17 cellular contexts compared by ENCODE assay signal in genomic region chr1:36481091-36481490, GRCh38. TPM values are rescaled to one million over a fixed set of nuclear protein-coding genes. Genes with fewer than 3 reads are reported as not detected.
A peak's percentile ranks its signal among the peaks of the same experiment; 100 is the strongest.
DNase-seq lines count a peak whose midpoint lies in the region; ATAC-seq and TF ChIP-seq lines count a peak whose summit lies in the region.
"Had no signal": no experiment of that assay in that cellular context is flagged by ENCODE, and none has a peak within 500 bp of the region (broad histone marks: within the 10 kb centered on the region; RNA-seq: fewer than 3 reads in every experiment).

No MANE protein-coding gene starts in this region.

- peak overlapping the region; percentile 85; the same call in 1 of the 2 replicates for H3K4me2 ChIP-seq in BLaER1
- H3K4me2 ChIP-seq in hepatocyte, result no peak overlapping the region

- intact Hi-C loops in CD14-positive monocyte (cut with micrococcal nuclease), result no loop called here

- no peaks in the 10 kb centered on the region for H3K9me3 ChIP-seq in BLaER1
- no peaks in the 10 kb centered on the region for H3K9me3 ChIP-seq in hepatocyte (ENCODE audit: low read depth)
- H3K9me3 ChIP-seq in neutrophil, result no peaks in the 10 kb centered on the region
- H3K9me3 ChIP-seq: Peyer's patch, SJSA1 had no signal

- H3K4me3 ChIP-seq in BLaER1, result no peak overlapping the region
- no peak overlapping the region for H3K4me3 ChIP-seq in hepatocyte
- H3K4me3 ChIP-seq in neutrophil (ENCODE audit: low read depth in 1 of 2, low read length in 1 of 2), result peak overlapping the region; percentile 88 to 100
- H3K4me3 ChIP-seq: SJSA1 had no signal

- H3K36me3 ChIP-seq in BLaER1 (no peaks in the 10 kb centered on the region), hepatocyte (replicated peaks; ENCODE audit: insufficient read depth, low read depth) (no peaks in the 10 kb centered on the region), neutrophil (peaks cover 56% of the 10 kb centered on the region)
- H3K36me3 ChIP-seq: Peyer's patch, SJSA1 had no signal

- no peaks in the 10 kb centered on the region for H3K79me2 ChIP-seq in hepatocyte

- H4K20me1 ChIP-seq in BLaER1 (no peaks in the 10 kb centered on the region), hepatocyte (ENCODE audit: insufficient read depth, poor library complexity, severe bottlenecking) (no peaks in the 10 kb centered on the region)

- ATAC-seq in GM18868 (IDR thresholded peaks at IDR 0.05; ENCODE audit: unreplicated experiment) (no peak), HG03342 (IDR thresholded peaks at IDR 0.05; ENCODE audit: unreplicated experiment) (no peak)

- no peak overlapping the region for H2AFZ ChIP-seq in hepatocyte

- WGBS in hepatocyte (ENCODE audit: low lambda C conversion rate, missing lambda C conversion rate), result 92% methylated on average over 6 of the region's 6 CpGs

- no peak for TF ChIP-seq CTCF in CD14-positive monocyte (IDR thresholded peaks at IDR 0.05)
- TF ChIP-seq CTCF in hepatocyte (IDR thresholded peaks at IDR 0.05; ENCODE audit: poor library complexity), result no peak
- no peak for TF ChIP-seq CTCF in neutrophil (IDR thresholded peaks at IDR 0.05)

- H3K9ac ChIP-seq in BLaER1, result no peak overlapping the region

- peaks cover 71% of the 10 kb centered on the region for H3K4me1 Mint-ChIP-seq in CD14-positive monocyte

- no peaks in the 10 kb centered on the region for H3K27me3 ChIP-seq in BLaER1
- H3K27me3 ChIP-seq in hepatocyte, result no peaks in the 10 kb centered on the region
- H3K27me3 ChIP-seq in neutrophil, result no peaks in the 10 kb centered on the region
- H3K27me3 ChIP-seq: Peyer's patch had no signal

- H3K27me3 Mint-ChIP-seq in CD14-positive monocyte (ENCODE audit: low read depth in 3 of 3), result peaks cover 0 to 3% (median 0%) of the 10 kb centered on the region in 3 donors

- peaks cover 47 to 63% of the 10 kb centered on the region in 2 donors for H3K36me3 Mint-ChIP-seq in CD14-positive monocyte

- H3K9me2 ChIP-seq in hepatocyte (replicated peaks; ENCODE audit: insufficient read depth), result no peaks in the 10 kb centered on the region

- peaks cover 0 to 2% (median 0%) of the 10 kb centered on the region in 7 donors for H3K9me3 Mint-ChIP-seq in CD14-positive monocyte

- H3K27ac Mint-ChIP-seq in CD14-positive monocyte, result peak overlapping the region in 6 of 7 donors; percentile 91 to 97 (median 94)

- H3K27ac ChIP-seq in BLaER1, result no peak overlapping the region
- H3K27ac ChIP-seq in hepatocyte, result peak overlapping the region; percentile 72
- peak overlapping the region; percentile 92 for H3K27ac ChIP-seq in neutrophil
- H3K27ac ChIP-seq: Peyer's patch, SJSA1 had no signal

- H3K4me3 Mint-ChIP-seq in CD14-positive monocyte, result peak overlapping the region; percentile 98 to 100

- H3K4me1 ChIP-seq in BLaER1, result peaks cover 26% of the 10 kb centered on the region
- H3K4me1 ChIP-seq in hepatocyte (ENCODE audit: insufficient read depth), result peaks cover 18% of the 10 kb centered on the region
- H3K4me1 ChIP-seq in neutrophil (ENCODE audit: control insufficient read depth in 1 of 2, insufficient read depth in 1 of 2, low read depth in 1 of 2, low read length in 1 of 2), result peaks cover 78 to 92% of the 10 kb centered on the region in 2 experiments
- H3K4me1 ChIP-seq: Peyer's patch, SJSA1 had no signal

- DNase-seq in CD14-positive monocyte (ENCODE audit: low spot score), result no peak
- DNase-seq in hepatocyte (ENCODE audit: low spot score), result no peak
- no peak for DNase-seq in GM03348 (ENCODE audit: low spot score)
- DNase-seq: COR-L47, DMS 273 treated with DMSO at 0.1 percent for 48 hours, DND-41, HCEC 1CT, KBM-7, NCI-H1105 treated with DMSO at 0.1 percent for 48 hours, NCI-H1694, Peyer's patch had no signal

RNA-seq across cellular contexts. Expression of gene CSF3R, which starts 1.6 kb away (rescaled TPM):
- 100 to 1,000 TPM; 270 to 447 TPM for polyA plus RNA-seq in CD14-positive monocyte
- 11.6 and 19.7 TPM in 2 replicates for total RNA-seq in hepatocyte
- 22.3 and 31.1 TPM in 2 replicates for polyA plus RNA-seq in hepatocyte
- total RNA-seq: G401, SJSA1 had no signal

RNA-seq across cellular contexts. Expression of gene MRPS15, which starts 16.9 kb away (rescaled TPM):
- polyA plus RNA-seq in CD14-positive monocyte (10 to 100 TPM; 66.4 to 68.1 TPM), hepatocyte (127 and 136 TPM in 2 replicates)
- 63.2 and 77.4 TPM in 2 replicates for total RNA-seq in hepatocyte

RNA-seq across cellular contexts. Expression of gene OSCP1, which starts 30.8 kb away (rescaled TPM):
- under 1 TPM in 1 of 2 donors, not detected in 1; 0.82 TPM for polyA plus RNA-seq in CD14-positive monocyte
- total RNA-seq in hepatocyte, result 5.8 and 9.3 TPM in 2 replicates
- 5.8 and 7.6 TPM in 2 replicates for polyA plus RNA-seq in hepatocyte

Comparison
In these comparisons a context has a peak if more than half of its experiments do, and no peak if none do; other contexts are left out.
1. H3K4me3 ChIP-seq: peak in neutrophil (2 of 2); none in BLaER1 (single experiment) and hepatocyte (single experiment).